8 cellular contexts compared by ENCODE assay signal in the genomic region with DNA sequence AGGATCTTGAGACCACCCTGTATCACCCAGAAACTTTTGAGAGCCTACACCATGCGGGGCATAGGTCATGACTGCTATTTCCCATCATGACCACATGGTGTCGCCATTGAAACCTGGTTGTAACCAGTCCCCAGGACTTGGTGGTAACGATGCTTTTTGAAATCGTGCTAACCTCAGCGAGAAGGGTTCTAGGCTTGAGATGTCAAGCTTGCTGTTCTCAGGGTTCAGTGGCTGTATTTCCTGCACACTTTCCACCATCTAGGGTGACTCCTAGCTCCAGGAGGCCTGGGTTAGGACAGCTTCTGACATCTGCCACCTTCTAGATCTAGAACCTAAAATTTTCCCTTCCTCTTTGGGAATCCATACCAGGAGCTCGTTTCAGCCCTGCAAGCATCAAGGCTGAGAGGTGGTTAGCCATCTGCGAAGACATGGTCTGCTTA. TPM values are rescaled to one million over a fixed set of nuclear protein-coding genes. Genes with fewer than 3 reads are reported as not detected.
A peak's percentile ranks its signal among the peaks of the same experiment; 100 is the strongest.
DNase-seq lines count a peak whose midpoint lies in the region; ATAC-seq and TF ChIP-seq lines count a peak whose summit lies in the region.

No MANE protein-coding gene starts in this region.

- H3K4me3 ChIP-seq in fibroblast of lung (replicated peaks in 1 of 4; ENCODE audit: control extremely low read depth in 1 of 4, insufficient read depth in 1 of 4, low read depth in 3 of 4, low read length in 4 of 4) (no peak overlapping the region), thoracic aorta (no peak overlapping the region)

- H3K9me3 ChIP-seq in fibroblast of lung (ENCODE audit: control insufficient read depth, insufficient read depth, low read depth, low read length): no peaks in the 10 kb centered on the region
- no peaks in the 10 kb centered on the region for H3K9me3 ChIP-seq in thoracic aorta

- H3K4me2 ChIP-seq in fibroblast of lung (ENCODE audit: extremely low read depth, insufficient read depth, low read length): no peak overlapping the region

- H3K36me3 Mint-ChIP-seq in activated T-cell treated with anti-CD3 and anti-CD28 coated beads, Interleukin-2, amount 50 U/mL, for 24 hours (ENCODE audit: low read depth): no peaks in the 10 kb centered on the region
- H3K36me3 Mint-ChIP-seq in nephron (ENCODE audit: low read depth): no peaks in the 10 kb centered on the region

- DNase-seq in DMS 273 (lab: John Stamatoyannopoulos, UW; ENCODE audit: unreplicated experiment) (peak; percentile 94), HuH-7.5 (ENCODE audit: low spot score) (peak; percentile 56), OCI-M2 (lab: John Stamatoyannopoulos, UW; ENCODE audit: unreplicated experiment) (peak; percentile 48), fibroblast of lung (ENCODE audit: low read depth in 2 of 2) (peak; percentile 55 to 81), thoracic aorta (ENCODE audit: low spot score) (peak; percentile 6)
- peak; percentile 63 for DNase-seq in activated T-cell treated with anti-CD3 and anti-CD28 coated beads, Interleukin-2, amount 50 U/mL, for 24 hours

- no peaks in the 10 kb centered on the region for H4K20me1 ChIP-seq in fibroblast of lung (ENCODE audit: control insufficient read depth, extremely low read depth, insufficient read depth, low read length)

- no peaks in the 10 kb centered on the region for H3K9me3 Mint-ChIP-seq in activated T-cell treated with anti-CD3 and anti-CD28 coated beads, Interleukin-2, amount 50 U/mL, for 24 hours
- no peaks in the 10 kb centered on the region for H3K9me3 Mint-ChIP-seq in nephron

- ATAC-seq in thoracic aorta (ENCODE audit: insufficient number of reproducible peaks, low FRiP score, low read depth) (no peak), HG03280 (IDR thresholded peaks at IDR 0.05; ENCODE audit: unreplicated experiment) (no peak)

- no peak overlapping the region for H3K27ac Mint-ChIP-seq in activated T-cell treated with anti-CD3 and anti-CD28 coated beads, Interleukin-2, amount 50 U/mL, for 24 hours
- no peak overlapping the region for H3K27ac Mint-ChIP-seq in nephron

- peak overlapping the region; percentile 83 for H2AFZ ChIP-seq in fibroblast of lung (ENCODE audit: low read length)

- H3K36me3 ChIP-seq in fibroblast of lung (ENCODE audit: control insufficient read depth, insufficient read depth, low read length): no peaks in the 10 kb centered on the region
- no peaks in the 10 kb centered on the region for H3K36me3 ChIP-seq in thoracic aorta

- no peaks in the 10 kb centered on the region for H3K27me3 Mint-ChIP-seq in activated T-cell treated with anti-CD3 and anti-CD28 coated beads, Interleukin-2, amount 50 U/mL, for 24 hours
- peaks cover 3% of the 10 kb centered on the region for H3K27me3 Mint-ChIP-seq in nephron (ENCODE audit: low read depth)

- H3K4me1 Mint-ChIP-seq in activated T-cell treated with anti-CD3 and anti-CD28 coated beads, Interleukin-2, amount 50 U/mL, for 24 hours (ENCODE audit: low read depth): no peaks in the 10 kb centered on the region
- no peaks in the 10 kb centered on the region for H3K4me1 Mint-ChIP-seq in nephron

- H3K27ac ChIP-seq in fibroblast of lung (ENCODE audit: insufficient read depth, low read length): no peak overlapping the region
- H3K27ac ChIP-seq in thoracic aorta: no peak overlapping the region

- H3K79me2 ChIP-seq in fibroblast of lung (ENCODE audit: control insufficient read depth, insufficient read depth, low read length): no peaks in the 10 kb centered on the region

- TF ChIP-seq CTCF in fibroblast of lung (conservative IDR thresholded peaks at IDR 0.05 in 1 of 2, IDR thresholded peaks at IDR 0.05 in 1 of 2; ENCODE audit: low read depth in 1 of 2, low read length in 2 of 2) (peak; percentile 76 to 89), nephron (IDR thresholded peaks at IDR 0.05; ENCODE audit: unreplicated experiment in 3 of 3) (peak; percentile 78 to 82 (median 81)), thoracic aorta (IDR thresholded peaks at IDR 0.05) (peak; percentile 85)

- H3K4me3 Mint-ChIP-seq in activated T-cell treated with anti-CD3 and anti-CD28 coated beads, Interleukin-2, amount 50 U/mL, for 24 hours: no peak overlapping the region
- H3K4me3 Mint-ChIP-seq in nephron: no peak overlapping the region

- no peaks in the 10 kb centered on the region for H3K4me1 ChIP-seq in fibroblast of lung (ENCODE audit: control insufficient read depth, extremely low read depth, insufficient read depth, low read length)
- no peaks in the 10 kb centered on the region for H3K4me1 ChIP-seq in thoracic aorta (ENCODE audit: control insufficient read depth in 1 of 2, low read depth in 2 of 2)

- H3K27me3 ChIP-seq in fibroblast of lung (ENCODE audit: control insufficient read depth, insufficient read depth, low read length) (no peaks in the 10 kb centered on the region), thoracic aorta (replicated peaks; ENCODE audit: insufficient read depth) (no peaks in the 10 kb centered on the region)

- H3K9ac ChIP-seq in fibroblast of lung (ENCODE audit: insufficient read depth, low read length): no peak overlapping the region

RNA-seq across cellular contexts. Expression of a gene that starts 13.0 kb away (rescaled TPM):
- total RNA-seq in fibroblast of lung (not detected in 2 replicates), thoracic aorta (1 to 10 TPM in 1 of 2 donors, not detected in 1; 1.9 TPM)
- not detected in 2 replicates for polyA plus RNA-seq in fibroblast of lung
- not detected in 2 replicates for polyA plus RNA-seq in fibroblast of lung (2012)
- polyA minus RNA-seq in fibroblast of lung (ENCODE audit: low replicate concordance): not detected in 2 replicates

RNA-seq across cellular contexts. Expression of a gene that starts 54.2 kb away (rescaled TPM):
- total RNA-seq in fibroblast of lung (24.4 and 30.7 TPM in 2 replicates), thoracic aorta (10 to 100 TPM; 38.8 to 47.7 TPM)
- 45.2 and 48.4 TPM in 2 replicates for polyA plus RNA-seq in fibroblast of lung
- polyA plus RNA-seq in fibroblast of lung (2012): 35.5 and 37.2 TPM in 2 replicates
- 10.1 and 10.3 TPM in 2 replicates for polyA minus RNA-seq in fibroblast of lung (ENCODE audit: low replicate concordance)

Comparison
In these comparisons a context has a peak if more than half of its experiments do, and no peak if none do; other contexts are left out.
1. DNase-seq: peak in every context shown above with its lines; median percentile 94 in DMS 273; 68 in fibroblast of lung; 63 in activated T-cell treated with anti-CD3 and anti-CD28 coated beads, Interleukin-2, amount 50 U/mL, for 24 hours; 56 in HuH-7.5; 48 in OCI-M2; 6 in thoracic aorta.